ENCODE assay signal across 15 cellular contexts in genomic region chr2:33166287-33166881, GRCh38.
DNase-seq lines count a peak whose midpoint lies in the region; ATAC-seq and TF ChIP-seq lines count a peak whose summit lies in the region.
"Had no signal": no experiment of that assay in that cellular context is flagged by ENCODE, and none has a peak within 500 bp of the region (broad histone marks: within the 10 kb centered on the region; RNA-seq: fewer than 3 reads in every experiment).

No MANE protein-coding gene starts in this region.

- H3K4me1 Mint-ChIP-seq in stimulated activated effector memory CD8-positive, alpha-beta T cell treated with anti-CD3 and anti-CD28 coated beads, Interleukin-12 subunit alpha, Interleukin-12 subunit beta, amount 100 ng/mL, for 72 hours, result no peaks in the 10 kb centered on the region
- H3K4me1 Mint-ChIP-seq in endothelial cell (ENCODE audit: unreplicated experiment), result peaks cover 3% of the 10 kb centered on the region
- H3K4me1 Mint-ChIP-seq: activated CD4-positive, alpha-beta memory T cell treated with anti-CD3 and anti-CD28 coated beads, Interleukin-2, amount 10 ng/mL, durations not matched to agents 7 days and 5 days; activated naive CD8-positive, alpha-beta T cell treated with anti-CD3 and anti-CD28 coated beads, Interleukin-2, amount 10 ng/mL, durations not matched to agents 7 days and 5 days had no signal

- no peaks in the 10 kb centered on the region for H3K36me3 Mint-ChIP-seq in stimulated activated effector memory CD8-positive, alpha-beta T cell treated with anti-CD3 and anti-CD28 coated beads, Interleukin-12 subunit alpha, Interleukin-12 subunit beta, amount 100 ng/mL, for 72 hours
- H3K36me3 Mint-ChIP-seq in endothelial cell (ENCODE audit: low read depth, unreplicated experiment), result peaks cover 15% of the 10 kb centered on the region
- H3K36me3 Mint-ChIP-seq: activated naive CD8-positive, alpha-beta T cell treated with anti-CD3 and anti-CD28 coated beads, Interleukin-2, amount 10 ng/mL, durations not matched to agents 7 days and 5 days had no signal

- peak; percentile 51 for DNase-seq in GM04503 (ENCODE audit: low read depth)
- peak; percentile 71 for DNase-seq in amniotic stem cell (lab: John Stamatoyannopoulos, UW)
- peak; percentile 91 for DNase-seq in fibroblast of peridontal ligament (ENCODE audit: extremely low read depth)
- DNase-seq in vagina (ENCODE audit: extremely low spot score in 2 of 2), result no peak
- no peak for DNase-seq in transverse colon
- no peak for DNase-seq in stimulated activated effector memory CD8-positive, alpha-beta T cell treated with anti-CD3 and anti-CD28 coated beads, Interleukin-12 subunit alpha, Interleukin-12 subunit beta, amount 100 ng/mL, for 72 hours (ENCODE audit: low spot score in 2 of 2)
- DNase-seq in endothelial cell (ENCODE audit: low spot score), result no peak
- DNase-seq: activated CD4-positive, alpha-beta memory T cell treated with anti-CD3 and anti-CD28 coated beads, Interleukin-2, amount 10 ng/mL, durations not matched to agents 7 days and 5 days; activated naive CD8-positive, alpha-beta T cell treated with anti-CD3 and anti-CD28 coated beads, Interleukin-2, amount 10 ng/mL, durations not matched to agents 7 days and 5 days; activated T-cell treated with anti-CD3 and anti-CD28 coated beads, Interleukin-2, amount 50 U/mL, for 72 hours; NCI-H1436; NCI-H2227 treated with DMSO at 0.1 percent for 48 hours; nucleus accumbens; right cardiac atrium had no signal

- in situ Hi-C loops in transverse colon (cut with MboI; ENCODE audit: low pct_ligation_motif_present in 1 of 4, low pct_unique_long_range_greater_than_20kb in 1 of 4, low sequenced_read_pairs in 3 of 4), result no loop called here

- peaks cover 2% of the 10 kb centered on the region for H3K27me3 Mint-ChIP-seq in endothelial cell (ENCODE audit: unreplicated experiment)

- H3K27ac ChIP-seq in vagina (peak overlapping the region; percentile 24), transverse colon (no peak overlapping the region)
- H3K27ac ChIP-seq: RWPE1 had no signal

- no peak for ATAC-seq in stimulated activated effector memory CD8-positive, alpha-beta T cell treated with anti-CD3 and anti-CD28 coated beads, Interleukin-12 subunit alpha, Interleukin-12 subunit beta, amount 100 ng/mL, for 72 hours
- ATAC-seq: activated T-cell treated with anti-CD3 and anti-CD28 coated beads, Interleukin-2, amount 50 U/mL, for 72 hours; right cardiac atrium had no signal

- WGBS in transverse colon (ENCODE audit: low coverage in 1 of 2), 2 donors, result 62 to 71% methylated on average over 5 of the region's 5 CpGs

- no peak for TF ChIP-seq EP300 in transverse colon (IDR thresholded peaks at IDR 0.05; ENCODE audit: low read depth)

- H3K4me3 ChIP-seq in vagina (no peak overlapping the region), transverse colon (no peak overlapping the region)

- no peaks in the 10 kb centered on the region for H3K9me3 ChIP-seq in vagina
- no peaks in the 10 kb centered on the region for H3K9me3 ChIP-seq in transverse colon

- H3K36me3 ChIP-seq in vagina, result no peaks in the 10 kb centered on the region
- H3K36me3 ChIP-seq in transverse colon, result no peaks in the 10 kb centered on the region

- TF ChIP-seq CTCF in vagina (IDR thresholded peaks at IDR 0.05) (no peak), transverse colon (IDR thresholded peaks at IDR 0.05) (no peak), endothelial cell (IDR thresholded peaks at IDR 0.05; ENCODE audit: unreplicated experiment) (no peak)

- H3K27ac Mint-ChIP-seq in stimulated activated effector memory CD8-positive, alpha-beta T cell treated with anti-CD3 and anti-CD28 coated beads, Interleukin-12 subunit alpha, Interleukin-12 subunit beta, amount 100 ng/mL, for 72 hours, result no peak overlapping the region
- H3K27ac Mint-ChIP-seq in endothelial cell (ENCODE audit: unreplicated experiment), result no peak overlapping the region
- H3K27ac Mint-ChIP-seq: activated CD4-positive, alpha-beta memory T cell treated with anti-CD3 and anti-CD28 coated beads, Interleukin-2, amount 10 ng/mL, durations not matched to agents 7 days and 5 days; activated naive CD8-positive, alpha-beta T cell treated with anti-CD3 and anti-CD28 coated beads, Interleukin-2, amount 10 ng/mL, durations not matched to agents 7 days and 5 days; activated T-cell treated with anti-CD3 and anti-CD28 coated beads, Interleukin-2, amount 50 U/mL, for 72 hours had no signal

- TF ChIP-seq POLR2A in vagina (IDR thresholded peaks at IDR 0.05) (no peak), transverse colon (IDR thresholded peaks at IDR 0.05) (no peak)

- H3K4me1 ChIP-seq in vagina (peaks cover 8% of the 10 kb centered on the region), transverse colon (peaks cover 0 to 39% (median 11%) of the 10 kb centered on the region in 4 donors)

- no peak overlapping the region for H3K4me3 Mint-ChIP-seq in stimulated activated effector memory CD8-positive, alpha-beta T cell treated with anti-CD3 and anti-CD28 coated beads, Interleukin-12 subunit alpha, Interleukin-12 subunit beta, amount 100 ng/mL, for 72 hours
- no peak overlapping the region for H3K4me3 Mint-ChIP-seq in endothelial cell (ENCODE audit: unreplicated experiment)
- H3K4me3 Mint-ChIP-seq: activated CD4-positive, alpha-beta memory T cell treated with anti-CD3 and anti-CD28 coated beads, Interleukin-2, amount 10 ng/mL, durations not matched to agents 7 days and 5 days; activated naive CD8-positive, alpha-beta T cell treated with anti-CD3 and anti-CD28 coated beads, Interleukin-2, amount 10 ng/mL, durations not matched to agents 7 days and 5 days; activated T-cell treated with anti-CD3 and anti-CD28 coated beads, Interleukin-2, amount 50 U/mL, for 72 hours had no signal

- intact Hi-C loops in vagina (cut with DNase I) (no loop called here), transverse colon (cut with DNase I; ENCODE audit: low total_unique reads) (no loop called here)

- H3K27me3 ChIP-seq in vagina, result no peaks in the 10 kb centered on the region
- H3K27me3 ChIP-seq in transverse colon, result no peaks in the 10 kb centered on the region

- no peaks in the 10 kb centered on the region for H3K9me3 Mint-ChIP-seq in stimulated activated effector memory CD8-positive, alpha-beta T cell treated with anti-CD3 and anti-CD28 coated beads, Interleukin-12 subunit alpha, Interleukin-12 subunit beta, amount 100 ng/mL, for 72 hours
- H3K9me3 Mint-ChIP-seq in endothelial cell (ENCODE audit: unreplicated experiment), result no peaks in the 10 kb centered on the region
- H3K9me3 Mint-ChIP-seq: activated CD4-positive, alpha-beta memory T cell treated with anti-CD3 and anti-CD28 coated beads, Interleukin-2, amount 10 ng/mL, durations not matched to agents 7 days and 5 days; activated T-cell treated with anti-CD3 and anti-CD28 coated beads, Interleukin-2, amount 50 U/mL, for 72 hours had no signal

Comparison
In these comparisons a context has a peak if more than half of its experiments do, and no peak if none do; other contexts are left out.
1. DNase-seq: peak in GM04503 (single experiment), amniotic stem cell (single experiment) and fibroblast of peridontal ligament (single experiment); none in vagina (0 of 2), transverse colon (single experiment), stimulated activated effector memory CD8-positive, alpha-beta T cell treated with anti-CD3 and anti-CD28 coated beads, Interleukin-12 subunit alpha, Interleukin-12 subunit beta, amount 100 ng/mL, for 72 hours (0 of 2) and endothelial cell (single experiment).